14 cellular contexts compared by ENCODE assay signal in the genomic region with DNA sequence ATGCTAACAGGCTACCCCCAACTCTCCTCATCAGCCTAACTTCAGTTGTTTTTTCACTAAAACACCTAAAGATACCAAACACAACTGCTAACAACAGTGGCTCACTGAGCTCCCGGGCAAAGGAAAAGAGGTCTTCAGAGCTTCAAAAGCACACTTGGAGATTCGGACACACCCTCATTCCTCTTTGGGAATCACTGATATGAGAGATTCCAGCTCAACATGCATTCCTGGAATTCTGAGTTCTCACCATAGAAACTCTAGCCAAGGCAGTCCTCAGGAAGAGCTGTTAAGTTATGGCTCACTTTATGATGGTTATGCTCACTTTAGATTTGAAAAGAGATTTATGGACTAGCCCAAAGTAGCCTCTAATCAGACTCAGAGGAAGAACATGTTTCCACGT. TPM values are rescaled to one million over a fixed set of nuclear protein-coding genes. Genes with fewer than 3 reads are reported as not detected.
DNase-seq lines count a peak whose midpoint lies in the region; ATAC-seq, FAIRE-seq and TF ChIP-seq lines count a peak whose summit lies in the region.
"Had no signal": no experiment of that assay in that cellular context is flagged by ENCODE, and none has a peak within 500 bp of the region (broad histone marks: within the 10 kb centered on the region; RNA-seq: fewer than 3 reads in every experiment).

No MANE protein-coding gene starts in this region.

- H3K27me3 Mint-ChIP-seq in astrocyte (ENCODE audit: low read depth, unreplicated experiment): no peaks in the 10 kb centered on the region
- H3K27me3 Mint-ChIP-seq in activated naive CD8-positive, alpha-beta T cell treated with anti-CD3 and anti-CD28 coated beads, Interleukin-2, amount 50 U/mL, for 24 hours: peaks cover 10% of the 10 kb centered on the region

- no peaks in the 10 kb centered on the region for H3K36me3 ChIP-seq in left ventricle myocardium inferior
- no peaks in the 10 kb centered on the region for H3K36me3 ChIP-seq in astrocyte (ENCODE audit: insufficient read depth, low read length)
- H3K36me3 ChIP-seq in aorta (ENCODE audit: control insufficient read depth in 1 of 2, insufficient read depth in 2 of 2, low read length in 1 of 2): no peaks in the 10 kb centered on the region
- no peaks in the 10 kb centered on the region for H3K36me3 ChIP-seq in uterus

- peak overlapping the region; percentile 7 for H3K9ac ChIP-seq in astrocyte (ENCODE audit: low read length)

- no peak for ATAC-seq in Right ventricle myocardium superior (ENCODE audit: poor library complexity)
- ATAC-seq in activated naive CD8-positive, alpha-beta T cell treated with anti-CD3 and anti-CD28 coated beads, Interleukin-2, amount 50 U/mL, for 24 hours: no peak
- ATAC-seq in aorta (ENCODE audit: low FRiP score): no peak

- H3K36me3 Mint-ChIP-seq in astrocyte (ENCODE audit: low read depth, unreplicated experiment): no peaks in the 10 kb centered on the region
- no peaks in the 10 kb centered on the region for H3K36me3 Mint-ChIP-seq in activated naive CD8-positive, alpha-beta T cell treated with anti-CD3 and anti-CD28 coated beads, Interleukin-2, amount 50 U/mL, for 24 hours (ENCODE audit: low read depth)

- H3K9me3 ChIP-seq in left ventricle myocardium inferior (replicated peaks): no peaks in the 10 kb centered on the region
- no peaks in the 10 kb centered on the region for H3K9me3 ChIP-seq in astrocyte (ENCODE audit: insufficient read depth, low read depth, low read length)
- no peaks in the 10 kb centered on the region for H3K9me3 ChIP-seq in aorta (ENCODE audit: control insufficient read depth, low read length)
- H3K9me3 ChIP-seq in uterus: no peaks in the 10 kb centered on the region

- H3K4me3 ChIP-seq in left ventricle myocardium inferior: no peak overlapping the region
- H3K4me3 ChIP-seq in astrocyte (ENCODE audit: insufficient read depth, low read depth, low read length): peak overlapping the region; percentile 30
- H3K4me3 ChIP-seq in aorta (ENCODE audit: low read length in 2 of 2): no peak overlapping the region
- H3K4me3 ChIP-seq in uterus: no peak overlapping the region

- peaks cover 43% of the 10 kb centered on the region for H3K4me1 Mint-ChIP-seq in astrocyte (ENCODE audit: low read depth, unreplicated experiment)
- H3K4me1 Mint-ChIP-seq in activated naive CD8-positive, alpha-beta T cell treated with anti-CD3 and anti-CD28 coated beads, Interleukin-2, amount 50 U/mL, for 24 hours: no peaks in the 10 kb centered on the region

- no peaks in the 10 kb centered on the region for H4K20me1 ChIP-seq in astrocyte (ENCODE audit: insufficient read depth, low read length)

- no peaks in the 10 kb centered on the region for H3K79me2 ChIP-seq in astrocyte (ENCODE audit: insufficient read depth, low read length)

- TF ChIP-seq POLR2A in uterus (IDR thresholded peaks at IDR 0.05): no peak

- no peaks in the 10 kb centered on the region for H3K9me3 Mint-ChIP-seq in astrocyte (ENCODE audit: unreplicated experiment)
- no peaks in the 10 kb centered on the region for H3K9me3 Mint-ChIP-seq in activated naive CD8-positive, alpha-beta T cell treated with anti-CD3 and anti-CD28 coated beads, Interleukin-2, amount 50 U/mL, for 24 hours

- peak overlapping the region; percentile 71 for H3K4me3 Mint-ChIP-seq in astrocyte (ENCODE audit: unreplicated experiment)
- H3K4me3 Mint-ChIP-seq in activated naive CD8-positive, alpha-beta T cell treated with anti-CD3 and anti-CD28 coated beads, Interleukin-2, amount 50 U/mL, for 24 hours: no peak overlapping the region

- intact Hi-C loops in left ventricle myocardium inferior (cut with micrococcal nuclease) (no loop called here), Right ventricle myocardium superior (cut with DNase I) (no loop called here), aorta (cut with DNase I) (no loop called here), uterus (cut with DNase I; ENCODE audit: low total_unique reads) (no loop called here)

- no peak for DNase-seq in left ventricle myocardium inferior
- DNase-seq in Right ventricle myocardium superior: no peak
- DNase-seq in astrocyte (ENCODE audit: low read depth): peak; percentile 80
- peak; percentile 60 for DNase-seq in kidney tubule cell (ENCODE audit: low spot score)
- DNase-seq in urothelium cell line (ENCODE audit: low spot score): peak; percentile 47
- DNase-seq in activated naive CD8-positive, alpha-beta T cell treated with anti-CD3 and anti-CD28 coated beads, Interleukin-2, amount 50 U/mL, for 24 hours: no peak
- DNase-seq in aorta: no peak
- no peak for DNase-seq in uterus
- DNase-seq: NCI-H1930; stimulated activated CD4-positive, alpha-beta T cell treated with anti-CD3 and anti-CD28 coated beads, Interleukin-1b, Interleukin-23, amount 100 ng/mL, for 48 hours; stimulated activated naive CD4-positive, alpha-beta T cell had no signal

- TF ChIP-seq CTCF in left ventricle myocardium inferior (IDR thresholded peaks at IDR 0.05; ENCODE audit: borderline replicate concordance): no peak
- TF ChIP-seq CTCF in astrocyte (IDR thresholded peaks at IDR 0.05; ENCODE audit: insufficient read depth, low read depth, low read length): no peak
- no peak for TF ChIP-seq CTCF in uterus (IDR thresholded peaks at IDR 0.05)

- FAIRE-seq in astrocyte (lab: Jason Lieb, UNC) (peak; percentile 78), urothelium cell line (lab: Jason Lieb, UNC) (no peak)
- FAIRE-seq: A204.1, G401.6 had no signal

- peak overlapping the region; percentile 81 for H3K27ac Mint-ChIP-seq in astrocyte (ENCODE audit: unreplicated experiment)
- H3K27ac Mint-ChIP-seq in activated naive CD8-positive, alpha-beta T cell treated with anti-CD3 and anti-CD28 coated beads, Interleukin-2, amount 50 U/mL, for 24 hours: no peak overlapping the region

- WGBS in aorta, 2 donors: 20 to 26% methylated on average over 3 of the region's 3 CpGs

- H2AFZ ChIP-seq in astrocyte (ENCODE audit: low read depth, low read length): peak overlapping the region; percentile 13

- H3K4me1 ChIP-seq in left ventricle myocardium inferior (peaks cover 79% of the 10 kb centered on the region), astrocyte (ENCODE audit: insufficient read depth, low read length) (peaks cover 26% of the 10 kb centered on the region), aorta (ENCODE audit: control insufficient read depth in 1 of 2, insufficient read depth in 2 of 2, low read length in 2 of 2) (no peaks in the 10 kb centered on the region), uterus (no peaks in the 10 kb centered on the region)

- H3K27ac ChIP-seq in left ventricle myocardium inferior (replicated peaks): peak overlapping the region; percentile 37
- H3K27ac ChIP-seq in astrocyte (ENCODE audit: low read depth, low read length): no peak overlapping the region
- H3K27ac ChIP-seq in aorta (ENCODE audit: low read depth in 1 of 2, low read length in 2 of 2): no peak overlapping the region
- no peak overlapping the region for H3K27ac ChIP-seq in uterus

- H3K27me3 ChIP-seq in left ventricle myocardium inferior (ENCODE audit: low read depth) (no peaks in the 10 kb centered on the region), astrocyte (ENCODE audit: insufficient read depth, low read length) (no peaks in the 10 kb centered on the region), aorta (ENCODE audit: control insufficient read depth in 1 of 2, insufficient read depth in 2 of 2, low read length in 1 of 2) (no peaks in the 10 kb centered on the region), uterus (no peaks in the 10 kb centered on the region)

- H3K4me2 ChIP-seq in astrocyte (ENCODE audit: low read length): peak overlapping the region; percentile 71

RNA-seq across cellular contexts. Expression of gene STXBP6, which starts 40.1 kb away (rescaled TPM):
- total RNA-seq in left ventricle myocardium inferior: 21.7 TPM
- 39.8 TPM for total RNA-seq in Right ventricle myocardium superior
- 27.1 and 27.5 TPM in 2 replicates for total RNA-seq in astrocyte
- 1 to 10 TPM; 1.8 to 2.8 TPM for total RNA-seq in aorta
- polyA plus RNA-seq in aorta: 10 to 100 TPM in 1 of 2 donors, under 1 TPM in 1; 0.05 to 10.5 TPM
- 10 to 100 TPM; 11.9 to 30.5 (median 14.6) TPM for total RNA-seq in uterus
- total RNA-seq: T-helper 1 cell treated with Interleukin-12 subunit alpha and Interleukin-12 subunit beta and Interleukin-4 antibody, amounts not matched to agents 30 ng/mL and 1 ng/mL, for 36 hours had no signal

Comparison
In these comparisons a context has a peak if more than half of its experiments do, and no peak if none do; other contexts are left out.
1. DNase-seq: peak in astrocyte (single experiment), kidney tubule cell (single experiment) and urothelium cell line (single experiment); none in left ventricle myocardium inferior (single experiment), Right ventricle myocardium superior (single experiment), activated naive CD8-positive, alpha-beta T cell treated with anti-CD3 and anti-CD28 coated beads, Interleukin-2, amount 50 U/mL, for 24 hours (single experiment), aorta (0 of 2) and uterus (0 of 2).